Comparison of ENCODE assay signal across 29 cellular contexts in genomic region chr16:22678311-22678710, GRCh38.
"Had no signal": no experiment of that assay in that cellular context is flagged by ENCODE, and none has a peak within 500 bp of the region (broad histone marks: within the 10 kb centered on the region; RNA-seq: fewer than 3 reads in every experiment).

No MANE protein-coding gene starts in this region.

- ATAC-seq: activated CD4-positive, alpha-beta T cell treated with anti-CD3 and anti-CD28 coated beads for 36 hours; activated CD8-positive, alpha-beta T cell treated with anti-CD3 and anti-CD28 coated beads, Interleukin-2, amount 10 ng/mL, durations not matched to agents 7 days and 5 days; activated T-cell treated with anti-CD3 and anti-CD28 coated beads, Interleukin-2, amount 50 U/mL, for 72 hours; esophagus mucosa; T-helper 17 cell had no signal

- H3K9me3 Mint-ChIP-seq: activated B cell treated with CpG ODN at 0.5 μM for 24 hours; activated CD4-positive, alpha-beta memory T cell treated with anti-CD3 and anti-CD28 coated beads for 36 hours; activated CD4-positive, alpha-beta T cell treated with anti-CD3 and anti-CD28 coated beads, Interleukin-2, amount 10 ng/mL, durations not matched to agents 24 days and 14 days; activated T-cell treated with anti-CD3 and anti-CD28 coated beads, Interleukin-2, amount 50 U/mL, for 24 hours; activated T-cell treated with anti-CD3 and anti-CD28 coated beads, Interleukin-2, amount 50 U/mL, for 72 hours; central memory CD8-positive, alpha-beta T cell; dendritic cell treated with granulocyte-macrophage colony-stimulating factor and Interleukin-4, amounts not matched to agents 40 ng/mL and 50 ng/mL, for 4 days; endodermal cell; T-helper 2 cell treated with Interferon-gamma antibody and Interleukin-4, amounts not matched to agents 5 μg/mL and 100 μg/mL, for 36 hours had no signal

- H3K4me1 Mint-ChIP-seq: activated B cell treated with CpG ODN at 0.5 μM for 24 hours; activated CD4-positive, alpha-beta T cell treated with anti-CD3 and anti-CD28 coated beads for 36 hours; activated CD4-positive, alpha-beta T cell treated with anti-CD3 and anti-CD28 coated beads, Interleukin-2, amount 10 ng/mL, durations not matched to agents 24 days and 14 days; central memory CD8-positive, alpha-beta T cell; endodermal cell had no signal

- H3K36me3 ChIP-seq: brain microvascular endothelial cell, WERI-Rb-1 had no signal

- H3K4me3 Mint-ChIP-seq: activated B cell treated with CpG ODN at 0.5 μM for 24 hours; activated CD4-positive, alpha-beta memory T cell treated with anti-CD3 and anti-CD28 coated beads for 36 hours; activated CD4-positive, alpha-beta T cell treated with anti-CD3 and anti-CD28 coated beads for 36 hours; activated CD4-positive, alpha-beta T cell treated with anti-CD3 and anti-CD28 coated beads, Interleukin-2, amount 10 ng/mL, durations not matched to agents 24 days and 14 days; activated CD8-positive, alpha-beta T cell treated with anti-CD3 and anti-CD28 coated beads, Interleukin-2, amount 10 ng/mL, durations not matched to agents 7 days and 5 days; activated naive CD8-positive, alpha-beta T cell; activated T-cell treated with anti-CD3 and anti-CD28 coated beads, Interleukin-2, amount 50 U/mL, for 24 hours; activated T-cell treated with anti-CD3 and anti-CD28 coated beads, Interleukin-2, amount 50 U/mL, for 72 hours; central memory CD8-positive, alpha-beta T cell; dendritic cell treated with granulocyte-macrophage colony-stimulating factor and Interleukin-4, amounts not matched to agents 40 ng/mL and 50 ng/mL, for 4 days; endodermal cell; T-helper 17 cell; T-helper 2 cell treated with Interferon-gamma antibody and Interleukin-4, amounts not matched to agents 5 μg/mL and 100 μg/mL, for 36 hours had no signal

- H3K27ac ChIP-seq: brain microvascular endothelial cell, coronary artery, dorsolateral prefrontal cortex, WERI-Rb-1 had no signal

- DNase-seq: activated B cell treated with CpG ODN at 0.5 μM for 24 hours; activated CD4-positive, alpha-beta memory T cell treated with anti-CD3 and anti-CD28 coated beads for 36 hours; activated CD4-positive, alpha-beta T cell treated with anti-CD3 and anti-CD28 coated beads for 36 hours; activated CD4-positive, alpha-beta T cell treated with anti-CD3 and anti-CD28 coated beads, Interleukin-2, amount 10 ng/mL, durations not matched to agents 24 days and 14 days; activated CD4-positive, CD25-positive, alpha-beta regulatory T cell treated with anti-CD3 and anti-CD28 coated beads, Interleukin-2, amount 50 U/mL, for 72 hours; activated CD8-positive, alpha-beta T cell treated with anti-CD3 and anti-CD28 coated beads, Interleukin-2, amount 10 ng/mL, durations not matched to agents 7 days and 5 days; activated gamma-delta T cell treated with Interleukin-2 at 50 U/mL for 16 hours; activated naive CD4-positive, alpha-beta T cell treated with anti-CD3 and anti-CD28 coated beads, Interleukin-2, amount 50 U/mL, for 16 hours; activated naive CD4-positive, alpha-beta T cell treated with Interleukin-2 at 50 U/mL for 16 hours; activated T-cell treated with anti-CD3 and anti-CD28 coated beads for 4 hours; activated T-cell treated with anti-CD3 and anti-CD28 coated beads, Interleukin-2, amount 50 U/mL, for 24 hours; activated T-cell treated with anti-CD3 and anti-CD28 coated beads, Interleukin-2, amount 50 U/mL, for 72 hours; amniotic stem cell; anterior cingulate cortex; brain microvascular endothelial cell; dorsolateral prefrontal cortex; effector memory CD4-positive, alpha-beta T cell; endodermal cell; foreskin fibroblast; T-helper 1 cell; T-helper 17 cell; T1000; WERI-Rb-1 had no signal

- H3K27me3 Mint-ChIP-seq: activated CD4-positive, alpha-beta T cell treated with anti-CD3 and anti-CD28 coated beads, Interleukin-2, amount 10 ng/mL, durations not matched to agents 24 days and 14 days; T-helper 17 cell had no signal

- H3K27ac Mint-ChIP-seq: activated B cell treated with CpG ODN at 0.5 μM for 24 hours; activated CD4-positive, alpha-beta memory T cell treated with anti-CD3 and anti-CD28 coated beads for 36 hours; activated CD4-positive, alpha-beta T cell treated with anti-CD3 and anti-CD28 coated beads for 36 hours; activated CD4-positive, alpha-beta T cell treated with anti-CD3 and anti-CD28 coated beads, Interleukin-2, amount 10 ng/mL, durations not matched to agents 24 days and 14 days; activated CD8-positive, alpha-beta T cell treated with anti-CD3 and anti-CD28 coated beads, Interleukin-2, amount 10 ng/mL, durations not matched to agents 7 days and 5 days; activated naive CD8-positive, alpha-beta T cell; activated T-cell treated with anti-CD3 and anti-CD28 coated beads, Interleukin-2, amount 50 U/mL, for 24 hours; activated T-cell treated with anti-CD3 and anti-CD28 coated beads, Interleukin-2, amount 50 U/mL, for 72 hours; dendritic cell treated with granulocyte-macrophage colony-stimulating factor and Interleukin-4, amounts not matched to agents 40 ng/mL and 50 ng/mL, for 4 days; endodermal cell; T-helper 17 cell; T-helper 2 cell treated with Interferon-gamma antibody and Interleukin-4, amounts not matched to agents 5 μg/mL and 100 μg/mL, for 36 hours had no signal

- H3K4me3 ChIP-seq: coronary artery, dorsolateral prefrontal cortex had no signal

- H3K36me3 Mint-ChIP-seq: activated CD4-positive, alpha-beta memory T cell treated with anti-CD3 and anti-CD28 coated beads for 36 hours; activated naive CD8-positive, alpha-beta T cell had no signal
